Comparison of ENCODE assay signal across 15 cellular contexts in the genomic region with DNA sequence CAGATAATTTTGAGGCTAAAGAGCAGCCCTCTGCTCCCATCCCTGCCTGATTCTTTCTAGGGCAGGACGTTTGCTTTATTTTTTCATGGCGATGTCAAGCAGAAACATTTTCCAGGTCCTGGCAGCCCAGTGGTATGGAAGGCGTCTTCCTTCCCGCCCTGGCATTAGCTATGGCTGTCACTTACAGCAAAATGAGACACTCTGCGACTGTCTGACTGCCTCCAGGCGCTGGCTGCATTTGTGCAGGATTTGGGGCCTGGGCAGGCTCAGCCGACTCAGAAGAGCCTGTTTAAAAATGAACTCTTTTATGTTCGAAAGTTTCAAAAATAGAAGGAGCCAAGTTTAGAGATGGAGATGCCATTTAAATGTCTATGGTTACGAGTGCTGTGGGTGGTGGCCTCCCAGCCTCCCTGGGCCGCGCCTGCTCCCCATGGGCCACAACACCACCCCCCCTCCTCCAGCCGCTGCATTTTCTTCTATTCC. TPM values are rescaled to one million over a fixed set of nuclear protein-coding genes. Genes with fewer than 3 reads are reported as not detected.
A peak's percentile ranks its signal among the peaks of the same experiment; 100 is the strongest.
DNase-seq lines count a peak whose midpoint lies in the region; ATAC-seq, FAIRE-seq and TF ChIP-seq lines count a peak whose summit lies in the region.
"Had no signal": no experiment of that assay in that cellular context is flagged by ENCODE, and none has a peak within 500 bp of the region (broad histone marks: within the 10 kb centered on the region; RNA-seq: fewer than 3 reads in every experiment).

No MANE protein-coding gene starts in this region.

- no peak for TF ChIP-seq RAD21 in HepG2 (CRISPR knock-in tag; IDR thresholded peaks at IDR 0.05)

- TF ChIP-seq EP300 in HepG2 (IDR thresholded peaks at IDR 0.05; ENCODE audit: low read depth in 2 of 2, low read length in 2 of 2) (no peak), HepG2 (CRISPR knock-in tag; IDR thresholded peaks at IDR 0.05; ENCODE audit: borderline replicate concordance) (no peak)

- POLR2A ChIA-PET in HepG2 (lab: Yijun Ruan, JAX), result interaction anchor here (2.2 to 2.7 kb wide), 2 partner anchors 26 to 127 kb away, joined by 12 to 19 read pairs; no protein-coding TSS in a partner anchor

- H3K4me2 ChIP-seq in HepG2 (ENCODE audit: low read depth, low read length), result peak overlapping the region; percentile 95

- no peak overlapping the region for H3K9ac ChIP-seq in HepG2 (ENCODE audit: insufficient read depth, low read depth, low read length)

- in situ Hi-C loops in HepG2 (cut with HindIII; ENCODE audit: extremely low pct_ligation_motif_present, low pct_unique_long_range_greater_than_20kb), result no loop called here

- H4K20me1 ChIP-seq in HepG2 (ENCODE audit: insufficient read depth, low read length), result no peaks in the 10 kb centered on the region

- H3K27ac ChIP-seq in HepG2 (ENCODE audit: extremely low read length, insufficient read depth, low read length) (no peak overlapping the region), right lobe of liver (no peak overlapping the region), heart right ventricle (peak overlapping the region in 7 of 10 donors; percentile 22 to 61 (median 50)), prostate gland (peak overlapping the region; percentile 67 to 69)

- DNase-seq in HepG2 (ENCODE audit: low spot score), result no peak
- no peak for DNase-seq in right lobe of liver
- DNase-seq in heart right ventricle, result no peak
- no peak for DNase-seq in prostate gland (ENCODE audit: low spot score)
- no peak for DNase-seq in T1000 (lab: John Stamatoyannopoulos, UW)
- no peak for DNase-seq in kidney glomerular epithelial cell (lab: John Stamatoyannopoulos, UW)
- DNase-seq: activated CD8-positive, alpha-beta memory T cell treated with anti-CD3 and anti-CD28 coated beads, Interleukin-2, amount 50 U/mL, for 4 hours; NCI-H1694 treated with DMSO at 0.1 percent for 48 hours; nephron progenitor cell; stimulated activated CD4-positive, alpha-beta T cell treated with anti-CD3 and anti-CD28 coated beads, Interleukin-1b, Interleukin-23, amount 100 ng/mL, for 48 hours had no signal

- WGBS in HepG2 (ENCODE audit: low lambda C conversion rate), result 82% methylated on average over 12 of the region's 12 CpGs
- WGBS in right lobe of liver (ENCODE audit: insufficient coverage, low coverage, low lambda C conversion rate, missing lambda C conversion rate), result 71% methylated on average over 6 of the region's 12 CpGs
- 59 to 61% methylated on average over 12 of the region's 12 CpGs for WGBS in heart right ventricle, 2 donors
- 22% methylated on average over 12 of the region's 12 CpGs for WGBS in prostate gland

- TF ChIP-seq POLR2A in HepG2 (IDR thresholded peaks at IDR 0.05; ENCODE audit: insufficient read depth in 1 of 2, low read depth in 2 of 2, low read length in 2 of 2) (no peak), right lobe of liver (IDR thresholded peaks at IDR 0.05) (no peak), prostate gland (IDR thresholded peaks at IDR 0.05) (no peak)

- no peak overlapping the region for H2AFZ ChIP-seq in HepG2 (ENCODE audit: low read length)

- no peaks in the 10 kb centered on the region for H3K79me2 ChIP-seq in HepG2 (ENCODE audit: insufficient read depth, low read length)

- H3K36me3 ChIP-seq in HepG2 (replicated peaks in 1 of 2; ENCODE audit: control insufficient read depth in 1 of 2, insufficient read depth in 2 of 2, low read length in 2 of 2), result no peaks in the 10 kb centered on the region
- no peaks in the 10 kb centered on the region for H3K36me3 ChIP-seq in right lobe of liver
- H3K36me3 ChIP-seq in heart right ventricle, result no peaks in the 10 kb centered on the region
- no peaks in the 10 kb centered on the region for H3K36me3 ChIP-seq in prostate gland
- H3K36me3 ChIP-seq: HAP-1 had no signal

- no peak for TF ChIP-seq CTCF in HepG2 (CRISPR knock-in tag; IDR thresholded peaks at IDR 0.05)
- no peak for TF ChIP-seq CTCF in right lobe of liver (IDR thresholded peaks at IDR 0.05)
- no peak for TF ChIP-seq CTCF in heart right ventricle (IDR thresholded peaks at IDR 0.05)
- no peak for TF ChIP-seq CTCF in prostate gland (IDR thresholded peaks at IDR 0.05)

- intact Hi-C loops in HepG2 (cut with micrococcal nuclease; ENCODE audit: unreplicated experiment), result loop anchor here (5.0 kb wide), 1 partner anchor 54 kb away; the partner anchor contains the start of gene TNS3
- intact Hi-C loops in right lobe of liver (cut with DNase I), result no loop called here
- intact Hi-C loops in heart right ventricle (cut with DNase I), result no loop called here
- intact Hi-C loops in prostate gland (cut with DNase I), result no loop called here

- H3K9me3 ChIP-seq in HepG2 (ENCODE audit: low read length), result no peaks in the 10 kb centered on the region
- H3K9me3 ChIP-seq in right lobe of liver, result no peaks in the 10 kb centered on the region
- H3K9me3 ChIP-seq in heart right ventricle, result no peaks in the 10 kb centered on the region
- H3K9me3 ChIP-seq in prostate gland, result no peaks in the 10 kb centered on the region
- H3K9me3 ChIP-seq: HAP-1 had no signal

- CTCF ChIA-PET in HepG2 (lab: Yijun Ruan, JAX; ENCODE audit: low intra/inter-chr PET ratio, low total read pairs), result no interaction called here

- H3K27me3 ChIP-seq in HepG2 (ENCODE audit: control insufficient read depth in 1 of 2, insufficient read depth in 2 of 2, low read length in 2 of 2) (no peaks in the 10 kb centered on the region), right lobe of liver (no peaks in the 10 kb centered on the region), heart right ventricle (peaks cover 0 to 6% (median 0%) of the 10 kb centered on the region in 7 donors), prostate gland (replicated peaks; ENCODE audit: insufficient read depth) (no peaks in the 10 kb centered on the region)

- BruUV-seq in HepG2 (replicated peaks; lab: Mats Ljungman, UMichigan), result no TSS peak

- H3K4me1 ChIP-seq in HepG2 (ENCODE audit: insufficient read depth, low read length) (peaks cover 79% of the 10 kb centered on the region), right lobe of liver (no peaks in the 10 kb centered on the region), heart right ventricle (peaks cover 0 to 29% (median 12%) of the 10 kb centered on the region in 9 donors), prostate gland (replicated peaks) (no peaks in the 10 kb centered on the region)

- ATAC-seq in HepG2, result no peak
- ATAC-seq in right lobe of liver, result no peak
- ATAC-seq in heart right ventricle, result peak; percentile 15 to 61 (median 50)
- ATAC-seq in HG03378 (IDR thresholded peaks at IDR 0.05; ENCODE audit: unreplicated experiment), result no peak
- ATAC-seq in HG03442 (IDR thresholded peaks at IDR 0.05; ENCODE audit: unreplicated experiment), result no peak
- ATAC-seq: stimulated activated effector memory CD8-positive, alpha-beta T cell treated with anti-CD3 and anti-CD28 coated beads, Interleukin-12 subunit alpha, Interleukin-12 subunit beta, amount 100 ng/mL, for 72 hours had no signal

- H3K4me3 ChIP-seq in HepG2 (replicated peaks in 1 of 3; ENCODE audit: insufficient read depth in 1 of 3, low read depth in 2 of 3, low read length in 3 of 3), result peak overlapping the region in 2 of 3 experiments; percentile 52 to 74; a peak in 2 of 6 replicates
- H3K4me3 ChIP-seq in right lobe of liver, result no peak overlapping the region
- no peak overlapping the region for H3K4me3 ChIP-seq in heart right ventricle
- no peak overlapping the region for H3K4me3 ChIP-seq in prostate gland
- H3K4me3 ChIP-seq: HAP-1 had no signal

- no peak for FAIRE-seq in HepG2 (lab: Jason Lieb, UNC)
- FAIRE-seq: A204.1 had no signal

TF ChIP-seq in HepG2, 621 proteins besides CTCF, POLR2A, EP300 and RAD21 (continues in another document):
- TF ChIP-seq ZNF589 (CRISPR knock-in tag; conservative IDR thresholded peaks at IDR 0.05) (no peak), ZNF256 (CRISPR knock-in tag; conservative IDR thresholded peaks at IDR 0.05) (no peak), RFX3 (CRISPR knock-in tag; IDR thresholded peaks at IDR 0.05) (no peak), ZBTB3 (CRISPR knock-in tag; IDR thresholded peaks at IDR 0.05; ENCODE audit: borderline replicate concordance, low read depth) (no peak)

RNA-seq across cellular contexts. Expression of gene TNS3, which starts 54.8 kb away (rescaled TPM):
- 51.3 and 55.7 TPM in 2 replicates for total RNA-seq in HepG2 (2016; rRNA removed; fragmentation: Illumina TruSeq; extraction: Trizol)
- total RNA-seq in HepG2 (2016; cell fraction: cytosol; rRNA removed; fragmentation: Illumina TruSeq; extraction: Trizol; ENCODE audit: low read depth), result 14.9 and 19.1 TPM in 2 replicates
- total RNA-seq in HepG2 (2016; cell fraction: insoluble cytoplasmic fraction; rRNA removed; fragmentation: Illumina TruSeq; extraction: Trizol), result 45.5 and 52.6 TPM in 2 replicates
- 16.6 and 16.8 TPM in 2 replicates for total RNA-seq in HepG2 (2016; cell fraction: membrane; rRNA removed; fragmentation: Illumina TruSeq; extraction: Trizol)
- total RNA-seq in HepG2 (2016; cell fraction: nucleus; rRNA removed; fragmentation: Illumina TruSeq; extraction: Trizol), result 72.4 and 83.0 TPM in 2 replicates
- 52.9 and 55.1 TPM in 2 replicates for polyA plus RNA-seq in HepG2 (2011; rRNA removed)
- polyA plus RNA-seq in HepG2 (2011; cell fraction: cytosol; rRNA removed), result 28.4 and 33.2 TPM in 2 replicates
- 76.4 and 98.4 TPM in 2 replicates for polyA plus RNA-seq in HepG2 (2011; cell fraction: nucleus; rRNA removed)
- 48.6 and 60.6 TPM in 2 replicates for polyA plus RNA-seq in HepG2 (2012)
- polyA plus RNA-seq in HepG2 (2016; cell fraction: cytosol; fragmentation: Illumina TruSeq; extraction: Trizol; ENCODE audit: low read depth), result 1.6 and 1.9 TPM in 2 replicates
- polyA plus RNA-seq in HepG2 (2016; cell fraction: insoluble cytoplasmic fraction; fragmentation: Illumina TruSeq; extraction: Trizol; ENCODE audit: low read depth), result 32.3 and 39.6 TPM in 2 replicates
- polyA plus RNA-seq in HepG2 (2016; cell fraction: membrane; fragmentation: Illumina TruSeq; extraction: Trizol; ENCODE audit: low read depth), result 3.7 and 4.3 TPM in 2 replicates
- 56.5 and 64.9 TPM in 2 replicates for polyA plus RNA-seq in HepG2 (2016; cell fraction: nucleus; fragmentation: Illumina TruSeq; extraction: Trizol; ENCODE audit: insufficient read depth, low read depth)
- polyA minus RNA-seq in HepG2 (2011; rRNA and poly(A)+ RNA removed; ENCODE audit: low replicate concordance), result 29.7 and 302 TPM in 2 replicates
- 53.8 and 56.5 TPM in 2 replicates for polyA minus RNA-seq in HepG2 (2011; cell fraction: cytosol; rRNA and poly(A)+ RNA removed)
- 139 and 170 TPM in 2 replicates for polyA minus RNA-seq in HepG2 (2011; cell fraction: nucleus; rRNA and poly(A)+ RNA removed)
- 10 to 100 TPM; 51.2 to 95.0 (median 58.4) TPM for total RNA-seq in right lobe of liver
- total RNA-seq in heart right ventricle, result 10 to 100 TPM; 29.9 to 74.2 (median 35.6) TPM
- 10 to 100 TPM in 1 of 2 donors, 1 to 10 TPM in 1; 6.7 to 14.3 TPM for polyA plus RNA-seq in heart right ventricle
- total RNA-seq in prostate gland, result 10 to 100 TPM; 19.5 to 95.8 TPM

Comparison
In these comparisons a context has a peak if more than half of its experiments do, and no peak if none do; other contexts are left out.
1. H3K4me3 ChIP-seq: peak in HepG2 (2 of 3); none in right lobe of liver (0 of 3), heart right ventricle (0 of 10) and prostate gland (0 of 2).
2. ATAC-seq: peak in heart right ventricle (8 of 8); none in HepG2 (single experiment), right lobe of liver (0 of 4), HG03378 (single experiment) and HG03442 (single experiment).
3. H3K27ac ChIP-seq: peak in heart right ventricle (7 of 10) and prostate gland (2 of 2); none in HepG2 (single experiment) and right lobe of liver (0 of 3).